31 cellular contexts compared by ENCODE assay signal in genomic region chr9:130512199-130512598, GRCh38.
"Had no signal": no experiment of that assay in that cellular context is flagged by ENCODE, and none has a peak within 500 bp of the region (broad histone marks: within the 10 kb centered on the region; RNA-seq: fewer than 3 reads in every experiment).

No MANE protein-coding gene starts in this region.

- H3K27me3 ChIP-seq: adrenal gland, body of pancreas, breast epithelium had no signal

- H3K9me3 ChIP-seq: adrenal gland had no signal

- FAIRE-seq: astrocyte, colon, TTC549 had no signal

- H3K4me1 ChIP-seq: adrenal gland, body of pancreas, breast epithelium had no signal

- DNase-seq: activated CD4-positive, alpha-beta memory T cell treated with anti-CD3 and anti-CD28 coated beads, Interleukin-2, amount 10 ng/mL, durations not matched to agents 7 days and 5 days; activated CD4-positive, alpha-beta T cell treated with anti-CD3 and anti-CD28 coated beads for 1 hour; activated CD4-positive, alpha-beta T cell treated with anti-CD3 and anti-CD28 coated beads for 36 hours; activated CD4-positive, alpha-beta T cell treated with anti-CD3 and anti-CD28 coated beads for 48 hours; activated CD4-positive, alpha-beta T cell treated with anti-CD3 and anti-CD28 coated beads, Interleukin-2, amount 10 ng/mL, durations not matched to agents 7 days and 5 days; activated CD4-positive, alpha-beta T cell treated with anti-CD3 and anti-CD28 coated beads, Interleukin-2, amount 50 U/mL, for 48 hours; activated CD4-positive, CD25-positive, alpha-beta regulatory T cell; activated CD8-positive, alpha-beta memory T cell treated with anti-CD3 and anti-CD28 coated beads for 24 hours; activated CD8-positive, alpha-beta memory T cell treated with anti-CD3 and anti-CD28 coated beads, Interleukin-2, amount 10 ng/mL, durations not matched to agents 7 days and 5 days; activated CD8-positive, alpha-beta memory T cell treated with anti-CD3 and anti-CD28 coated beads, Interleukin-2, amount 50 U/mL, for 48 hours; activated CD8-positive, alpha-beta T cell treated with anti-CD3 and anti-CD28 coated beads, Interleukin-2, amount 10 ng/mL, durations not matched to agents 7 days and 5 days; activated effector memory CD4-positive, alpha-beta T cell treated with Interleukin-2 at 50 U/mL for 16 hours; activated gamma-delta T cell; activated naive CD4-positive, alpha-beta T cell treated with anti-CD3 and anti-CD28 coated beads for 36 hours; activated naive CD4-positive, alpha-beta T cell treated with anti-CD3 and anti-CD28 coated beads, Interleukin-2, amount 50 U/mL, for 16 hours; activated naive CD8-positive, alpha-beta T cell treated with anti-CD3 and anti-CD28 coated beads for 36 hours; activated T-cell treated with anti-CD3 and anti-CD28 coated beads, Interleukin-2, amount 50 U/mL, for 24 hours; activated T-cell treated with anti-CD3 and anti-CD28 coated beads, Interleukin-2, amount 50 U/mL, for 48 hours; adrenal gland; amniotic stem cell; aorta; body of pancreas; brain microvascular endothelial cell; central memory CD4-positive, alpha-beta T cell; T-helper 2 cell; T-helper 9 cell had no signal

- H3K36me3 ChIP-seq: adrenal gland, brain microvascular endothelial cell, breast epithelium had no signal

- H3K4me3 ChIP-seq: adrenal gland, body of pancreas, breast epithelium had no signal

- H3K27ac ChIP-seq: adrenal gland, body of pancreas, brain microvascular endothelial cell, breast epithelium, VCaP had no signal
